Comparison of ENCODE assay signal across 1 cellular context in the genomic region with DNA sequence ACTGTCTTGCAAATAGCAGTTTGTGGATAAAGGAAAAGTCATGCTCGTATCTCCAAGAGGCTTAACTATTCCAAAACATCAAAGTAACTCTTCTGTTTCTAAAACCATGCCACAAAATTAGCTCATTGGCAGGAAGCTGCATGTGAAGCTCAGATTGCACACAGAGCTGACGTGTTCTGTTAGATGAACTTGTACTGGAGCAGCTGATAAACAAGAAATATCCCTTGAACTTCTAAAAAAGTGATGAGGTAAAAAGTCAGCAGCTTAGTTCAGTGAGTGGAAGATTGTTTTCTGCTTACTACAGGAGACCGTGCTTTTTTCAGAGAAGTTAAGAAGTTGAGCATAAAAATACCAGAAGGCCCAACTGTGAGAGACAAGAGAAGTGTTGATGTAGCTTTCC.
TF ChIP-seq lines count a peak whose summit lies in the region.

No MANE protein-coding gene starts in this region.

TF ChIP-seq in WTC11, 78 proteins besides CTCF, POLR2A, EP300 and RAD21 (continued from another document):
- TF ChIP-seq AFF4 (CRISPR knock-in tag; IDR thresholded peaks at IDR 0.05; ENCODE audit: borderline replicate concordance) (no peak), JUN (CRISPR knock-in tag; IDR thresholded peaks at IDR 0.05) (no peak), FOXJ3 (CRISPR knock-in tag; IDR thresholded peaks at IDR 0.05; ENCODE audit: borderline replicate concordance) (no peak), NR1H2 (CRISPR knock-in tag; IDR thresholded peaks at IDR 0.05) (no peak), ZNF416 (CRISPR knock-in tag; IDR thresholded peaks at IDR 0.05) (no peak), RORB (CRISPR knock-in tag; IDR thresholded peaks at IDR 0.05) (no peak), SMAD3 (CRISPR knock-in tag; IDR thresholded peaks at IDR 0.05; ENCODE audit: borderline replicate concordance) (no peak), SP1 (CRISPR knock-in tag; conservative IDR thresholded peaks at IDR 0.05) (no peak), KAT7 (CRISPR knock-in tag; IDR thresholded peaks at IDR 0.05; ENCODE audit: borderline replicate concordance) (no peak), GRHL2 (CRISPR knock-in tag; IDR thresholded peaks at IDR 0.05; ENCODE audit: insufficient replicate concordance, severe bottlenecking) (no peak), ZNF138 (CRISPR knock-in tag; conservative IDR thresholded peaks at IDR 0.05) (no peak), ZNF263 (CRISPR knock-in tag; IDR thresholded peaks at IDR 0.05; ENCODE audit: low read depth) (no peak)
- TF ChIP-seq, protein P1, sequence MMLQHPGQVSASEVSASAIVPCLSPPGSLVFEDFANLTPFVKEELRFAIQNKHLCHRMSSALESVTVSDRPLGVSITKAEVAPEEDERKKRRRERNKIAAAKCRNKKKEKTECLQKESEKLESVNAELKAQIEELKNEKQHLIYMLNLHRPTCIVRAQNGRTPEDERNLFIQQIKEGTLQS (CRISPR knock-in tag; conservative IDR thresholded peaks at IDR 0.05) = no peak
